Comparison of ENCODE assay signal across 1 cellular context in the genomic region with DNA sequence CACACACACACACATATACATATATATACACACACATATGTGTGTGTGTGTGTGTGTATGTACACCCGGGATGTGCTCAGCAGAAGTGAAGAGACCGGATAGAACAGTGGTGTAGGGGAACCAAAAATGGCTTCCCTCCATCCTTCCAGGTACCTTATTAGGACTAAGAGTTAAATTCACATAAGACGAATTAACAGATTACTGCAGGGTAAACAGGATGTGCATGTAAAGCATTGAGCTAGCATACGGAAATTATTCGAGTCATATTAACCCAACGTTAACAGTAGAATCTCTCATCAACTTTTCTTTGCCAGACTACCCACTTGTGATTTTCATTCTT.
TF ChIP-seq lines count a peak whose summit lies in the region.

No MANE protein-coding gene starts in this region.

TF ChIP-seq in endothelial cell of umbilical vein, 7 proteins besides CTCF, POLR2A, EP300 and RAD21:
- TF ChIP-seq MYC (IDR thresholded peaks at IDR 0.05; ENCODE audit: low read depth, low read length): no peak
- no peak for TF ChIP-seq POLR2AphosphoS5 (IDR thresholded peaks at IDR 0.05; ENCODE audit: insufficient read depth, low read depth, low read length)
